9 cellular contexts compared by ENCODE assay signal in the genomic region with DNA sequence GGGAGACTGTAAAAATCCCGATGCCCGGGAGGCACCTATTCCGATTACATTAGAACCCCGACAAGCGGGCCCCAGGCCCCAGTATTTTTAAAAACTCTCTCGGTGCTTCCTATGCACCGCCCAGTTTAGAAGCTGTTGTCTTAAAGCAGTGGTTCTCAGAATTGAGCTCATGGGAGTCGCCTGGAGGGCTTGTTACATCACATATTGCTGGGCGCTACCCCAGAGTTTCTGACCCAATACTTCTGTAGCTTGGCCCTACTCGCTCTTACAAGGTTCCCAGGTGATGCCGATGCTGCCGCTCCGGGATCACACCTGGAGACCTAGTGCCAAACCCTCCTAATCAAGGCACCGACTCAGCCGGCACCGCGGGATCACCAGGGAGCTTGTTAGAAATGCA. TPM values are rescaled to one million over a fixed set of nuclear protein-coding genes. Genes with fewer than 3 reads are reported as not detected.
DNase-seq lines count a peak whose midpoint lies in the region; ATAC-seq and TF ChIP-seq lines count a peak whose summit lies in the region.
"Had no signal": no experiment of that assay in that cellular context is flagged by ENCODE, and none has a peak within 500 bp of the region (broad histone marks: within the 10 kb centered on the region; RNA-seq: fewer than 3 reads in every experiment).

No MANE protein-coding gene starts in this region.

- peak overlapping the region in 1 of 11 experiments; percentile 63; a peak in 3 of 22 replicates for H3K9ac ChIP-seq in BLaER1 treated with 17β-estradiol and CSF1 and Interleukin-3, amounts not matched to agents 10 nM and 100 nM
- no peak overlapping the region; the same call in 1 of the 2 replicates for H3K9ac ChIP-seq in KMS-11

- H2AFZ ChIP-seq in KMS-11 (ENCODE audit: low read depth) = peak overlapping the region; percentile 96; the same call in 1 of the 2 replicates

- H3K9me3 ChIP-seq in BLaER1 treated with 17β-estradiol and CSF1 and Interleukin-3, amounts not matched to agents 10 nM and 100 nM (replicated peaks in 1 of 11) = peaks cover 22 to 29% (median 24%) of the 10 kb centered on the region in 11 experiments
- no peaks in the 10 kb centered on the region for H3K9me3 ChIP-seq in psoas muscle

- peaks cover 0 to 12% (median 0%) of the 10 kb centered on the region in 11 experiments; a peak in 1 of 22 replicates for H4K20me1 ChIP-seq in BLaER1 treated with 17β-estradiol and CSF1 and Interleukin-3, amounts not matched to agents 10 nM and 100 nM
- no peaks in the 10 kb centered on the region for H4K20me1 ChIP-seq in KMS-11 (ENCODE audit: insufficient read depth)

- H3K27ac ChIP-seq in BLaER1 treated with 17β-estradiol and CSF1 and Interleukin-3, amounts not matched to agents 10 nM and 100 nM = no peak overlapping the region
- no peak overlapping the region for H3K27ac ChIP-seq in KMS-11
- no peak overlapping the region for H3K27ac ChIP-seq in psoas muscle
- H3K27ac ChIP-seq: HL-60 had no signal

- H3K4me1 ChIP-seq in BLaER1 treated with 17β-estradiol and CSF1 and Interleukin-3, amounts not matched to agents 10 nM and 100 nM = peaks cover 0 to 22% (median 9%) of the 10 kb centered on the region in 10 experiments; a peak in 13 of 20 replicates
- peaks cover 20% of the 10 kb centered on the region for H3K4me1 ChIP-seq in KMS-11 (ENCODE audit: low read depth, poor library complexity, severe bottlenecking)
- peaks cover 7% of the 10 kb centered on the region for H3K4me1 ChIP-seq in psoas muscle

- no peaks in the 10 kb centered on the region for H3K79me2 ChIP-seq in KMS-11 (ENCODE audit: insufficient read depth, low read depth)

- H3K4me3 ChIP-seq in BLaER1 treated with 17β-estradiol and CSF1 and Interleukin-3, amounts not matched to agents 10 nM and 100 nM = peak overlapping the region in 7 of 10 experiments; percentile 53 to 71 (median 60); a peak in 11 of 20 replicates
- H3K4me3 ChIP-seq in KMS-11 (IDR thresholded peaks at IDR 0.05; ENCODE audit: insufficient read depth, low read depth, low read length) = peak overlapping the region; percentile 77
- H3K4me3 ChIP-seq in epithelial cell of proximal tubule (ENCODE audit: low read depth, low read length) = peak overlapping the region; percentile 38
- H3K4me3 ChIP-seq in psoas muscle = peak overlapping the region; percentile 63

- intact Hi-C loops in psoas muscle (cut with DNase I) = loop anchor here (2.0 to 10.0 kb wide), 7 partner anchors 44 to 535 kb away; a partner anchor contains a TSS

- TF ChIP-seq CTCF in KMS-11 (conservative IDR thresholded peaks at IDR 0.05; ENCODE audit: low read depth, low read length) (no peak; the same call in 1 of the 2 replicates), epithelial cell of proximal tubule (conservative IDR thresholded peaks at IDR 0.05; ENCODE audit: low read depth, low read length) (no peak), psoas muscle (IDR thresholded peaks at IDR 0.05) (no peak)

- peak overlapping the region; percentile 87 to 100 (median 95) for H3K4me2 ChIP-seq in BLaER1 treated with 17β-estradiol and CSF1 and Interleukin-3, amounts not matched to agents 10 nM and 100 nM
- H3K4me2 ChIP-seq in KMS-11 = peak overlapping the region; percentile 99

- peak; percentile 28 for ATAC-seq in GM21515 (IDR thresholded peaks at IDR 0.05; ENCODE audit: unreplicated experiment)
- ATAC-seq in psoas muscle = peak; percentile 10 to 26 (median 18)

- H3K27me3 ChIP-seq in BLaER1 treated with 17β-estradiol and CSF1 and Interleukin-3, amounts not matched to agents 10 nM and 100 nM = peaks cover 43 to 64% (median 56%) of the 10 kb centered on the region in 11 experiments
- 0 out of 2 replicates have a peak, but pooled peaks cover 5% of the 10 kb centered on the region for H3K27me3 ChIP-seq in KMS-11 (ENCODE audit: insufficient read depth, low read depth)
- H3K27me3 ChIP-seq in psoas muscle (ENCODE audit: insufficient read depth in 3 of 3, low read length in 2 of 3) = peaks cover 0 to 36% (median 5%) of the 10 kb centered on the region in 3 donors

- no peak for DNase-seq in epithelial cell of proximal tubule (ENCODE audit: low read depth)
- no peak for DNase-seq in psoas muscle
- DNase-seq in NOMO-1 treated with DMSO at 0.1 percent for 48 hours (lab: John Stamatoyannopoulos, UW; ENCODE audit: unreplicated experiment) = no peak
- no peak for DNase-seq in OCI-M2 (lab: John Stamatoyannopoulos, UW; ENCODE audit: unreplicated experiment)
- DNase-seq in ureter (ENCODE audit: low spot score) = no peak

- 27 to 33% (median 31%) methylated on average over 17 of the region's 17 CpGs for WGBS in psoas muscle, 3 donors

- no peaks in the 10 kb centered on the region; a peak in 2 of 22 replicates for H3K36me3 ChIP-seq in BLaER1 treated with 17β-estradiol and CSF1 and Interleukin-3, amounts not matched to agents 10 nM and 100 nM
- no peaks in the 10 kb centered on the region for H3K36me3 ChIP-seq in KMS-11 (ENCODE audit: insufficient read depth)
- no peaks in the 10 kb centered on the region for H3K36me3 ChIP-seq in psoas muscle (ENCODE audit: insufficient read depth in 1 of 2, low read depth in 1 of 2)

RNA-seq across cellular contexts. Expression of a gene that starts 35.2 kb away (rescaled TPM):
- total RNA-seq in epithelial cell of proximal tubule (not detected in 2 replicates), psoas muscle (under 1 TPM in 1 of 4 donors, not detected in 3; 0.13 TPM), ureter (not detected)
- polyA plus RNA-seq in psoas muscle = under 1 TPM in 1 of 3 donors, not detected in 2; 0.03 TPM

RNA-seq across cellular contexts. Expression of a gene that starts 53.6 kb away (rescaled TPM):
- total RNA-seq in epithelial cell of proximal tubule (not detected in 2 replicates), psoas muscle (under 1 TPM in 2 of 4 donors, not detected in 2; 0.04 to 0.09 TPM), ureter (0.29 TPM)
- polyA plus RNA-seq in psoas muscle = under 1 TPM in 1 of 3 donors, not detected in 2; 0.01 TPM
